1 cellular context compared by ENCODE assay signal in the genomic region with DNA sequence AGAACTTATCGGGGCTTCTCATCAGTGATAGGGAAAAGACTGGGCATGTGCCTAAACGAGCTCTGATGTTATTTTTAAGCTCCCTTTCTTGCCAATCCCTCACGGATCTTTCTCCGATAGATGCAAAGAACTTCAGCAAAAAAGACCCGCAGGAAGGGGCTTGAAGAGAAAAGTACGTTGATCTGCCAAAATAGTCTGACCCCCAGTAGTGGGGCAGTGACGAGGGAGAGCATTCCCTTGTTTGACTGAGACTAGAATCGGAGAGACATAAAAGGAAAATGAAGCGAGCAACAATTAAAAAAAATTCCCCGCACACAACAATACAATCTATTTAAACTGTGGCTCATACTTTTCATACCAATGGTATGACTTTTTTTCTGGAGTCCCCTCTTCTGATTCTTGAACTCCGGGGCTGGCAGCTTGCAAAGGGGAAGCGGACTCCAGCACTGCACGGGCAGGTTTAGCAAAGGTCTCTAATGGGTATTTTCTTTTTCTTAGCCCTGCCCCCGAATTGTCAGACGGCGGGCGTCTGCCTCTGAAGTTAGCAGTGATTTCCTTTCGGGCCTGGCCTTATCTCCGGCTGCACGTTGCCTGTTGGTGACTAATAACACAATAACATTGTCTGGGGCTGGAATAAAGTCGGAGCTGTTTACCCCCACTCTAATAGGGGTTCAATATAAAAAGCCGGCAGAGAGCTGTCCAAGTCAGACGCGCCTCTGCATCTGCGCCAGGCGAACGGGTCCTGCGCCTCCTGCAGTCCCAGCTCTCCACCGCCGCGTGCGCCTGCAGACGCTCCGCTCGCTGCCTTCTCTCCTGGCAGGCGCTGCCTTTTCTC.
TF ChIP-seq lines count a peak whose summit lies in the region.

A gene (plus strand): TSS at position 707 of the 835 bp plus-strand sequence. CDS start 269 bp downstream, outside the sequence.

TF ChIP-seq in GM12878, 131 proteins besides CTCF, POLR2A, EP300 and RAD21 (continued from another document and continues in another):
- TF ChIP-seq, protein P1, sequence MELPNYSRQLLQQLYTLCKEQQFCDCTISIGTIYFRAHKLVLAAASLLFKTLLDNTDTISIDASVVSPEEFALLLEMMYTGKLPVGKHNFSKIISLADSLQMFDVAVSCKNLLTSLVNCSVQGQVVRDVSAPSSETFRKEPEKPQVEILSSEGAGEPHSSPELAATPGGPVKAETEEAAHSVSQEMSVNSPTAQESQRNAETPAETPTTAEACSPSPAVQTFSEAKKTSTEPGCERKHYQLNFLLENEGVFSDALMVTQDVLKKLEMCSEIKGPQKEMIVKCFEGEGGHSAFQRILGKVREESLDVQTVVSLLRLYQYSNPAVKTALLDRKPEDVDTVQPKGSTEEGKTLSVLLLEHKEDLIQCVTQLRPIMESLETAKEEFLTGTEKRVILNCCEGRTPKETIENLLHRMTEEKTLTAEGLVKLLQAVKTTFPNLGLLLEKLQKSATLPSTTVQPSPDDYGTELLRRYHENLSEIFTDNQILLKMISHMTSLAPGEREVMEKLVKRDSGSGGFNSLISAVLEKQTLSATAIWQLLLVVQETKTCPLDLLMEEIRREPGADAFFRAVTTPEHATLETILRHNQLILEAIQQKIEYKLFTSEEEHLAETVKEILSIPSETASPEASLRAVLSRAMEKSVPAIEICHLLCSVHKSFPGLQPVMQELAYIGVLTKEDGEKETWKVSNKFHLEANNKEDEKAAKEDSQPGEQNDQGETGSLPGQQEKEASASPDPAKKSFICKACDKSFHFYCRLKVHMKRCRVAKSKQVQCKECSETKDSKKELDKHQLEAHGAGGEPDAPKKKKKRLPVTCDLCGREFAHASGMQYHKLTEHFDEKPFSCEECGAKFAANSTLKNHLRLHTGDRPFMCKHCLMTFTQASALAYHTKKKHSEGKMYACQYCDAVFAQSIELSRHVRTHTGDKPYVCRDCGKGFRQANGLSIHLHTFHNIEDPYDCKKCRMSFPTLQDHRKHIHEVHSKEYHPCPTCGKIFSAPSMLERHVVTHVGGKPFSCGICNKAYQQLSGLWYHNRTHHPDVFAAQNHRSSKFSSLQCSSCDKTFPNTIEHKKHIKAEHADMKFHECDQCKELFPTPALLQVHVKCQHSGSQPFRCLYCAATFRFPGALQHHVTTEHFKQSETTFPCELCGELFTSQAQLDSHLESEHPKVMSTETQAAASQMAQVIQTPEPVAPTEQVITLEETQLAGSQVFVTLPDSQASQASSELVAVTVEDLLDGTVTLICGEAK (IDR thresholded peaks at IDR 0.05; ENCODE audit: borderline replicate concordance) = no peak
- no peak for TF ChIP-seq CHD4 (IDR thresholded peaks at IDR 0.05)
- TF ChIP-seq, protein P2, sequence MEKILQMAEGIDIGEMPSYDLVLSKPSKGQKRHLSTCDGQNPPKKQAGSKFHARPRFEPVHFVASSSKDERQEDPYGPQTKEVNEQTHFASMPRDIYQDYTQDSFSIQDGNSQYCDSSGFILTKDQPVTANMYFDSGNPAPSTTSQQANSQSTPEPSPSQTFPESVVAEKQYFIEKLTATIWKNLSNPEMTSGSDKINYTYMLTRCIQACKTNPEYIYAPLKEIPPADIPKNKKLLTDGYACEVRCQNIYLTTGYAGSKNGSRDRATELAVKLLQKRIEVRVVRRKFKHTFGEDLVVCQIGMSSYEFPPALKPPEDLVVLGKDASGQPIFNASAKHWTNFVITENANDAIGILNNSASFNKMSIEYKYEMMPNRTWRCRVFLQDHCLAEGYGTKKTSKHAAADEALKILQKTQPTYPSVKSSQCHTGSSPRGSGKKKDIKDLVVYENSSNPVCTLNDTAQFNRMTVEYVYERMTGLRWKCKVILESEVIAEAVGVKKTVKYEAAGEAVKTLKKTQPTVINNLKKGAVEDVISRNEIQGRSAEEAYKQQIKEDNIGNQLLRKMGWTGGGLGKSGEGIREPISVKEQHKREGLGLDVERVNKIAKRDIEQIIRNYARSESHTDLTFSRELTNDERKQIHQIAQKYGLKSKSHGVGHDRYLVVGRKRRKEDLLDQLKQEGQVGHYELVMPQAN (conservative IDR thresholded peaks at IDR 0.05) = peak; percentile 58
- TF ChIP-seq IKZF1 (conservative IDR thresholded peaks at IDR 0.05) = peak; percentile 77
- peak; percentile 41; the same call in 1 of the 2 replicates for TF ChIP-seq SMC3 (IDR thresholded peaks at IDR 0.05; ENCODE audit: borderline replicate concordance, low read length)
- TF ChIP-seq TCF12 (IDR thresholded peaks at IDR 0.05; ENCODE audit: low read depth, low read length) = no peak
- no peak for TF ChIP-seq RB1 (IDR thresholded peaks at IDR 0.05; ENCODE audit: borderline replicate concordance)
- TF ChIP-seq TCF3 (IDR thresholded peaks at IDR 0.05; ENCODE audit: borderline replicate concordance, insufficient read depth, low read depth, low read length) = no peak
- no peak for TF ChIP-seq CHD1 (IDR thresholded peaks at IDR 0.05; ENCODE audit: low read depth, low read length)
- TF ChIP-seq PAX5 (IDR thresholded peaks at IDR 0.05; ENCODE audit: borderline replicate concordance, low read depth, low read length) = peak; percentile 48; the same call in 1 of the 2 replicates
- TF ChIP-seq NR2F1 (conservative IDR thresholded peaks at IDR 0.05) = no peak
- peak; percentile 43; the same call in 1 of the 2 replicates for TF ChIP-seq YY1 (IDR thresholded peaks at IDR 0.05; ENCODE audit: low read depth, low read length)
- TF ChIP-seq RUNX3 (IDR thresholded peaks at IDR 0.05; ENCODE audit: low read length) = peak; percentile 35; the same call in 1 of the 2 replicates
- TF ChIP-seq IRF4 (IDR thresholded peaks at IDR 0.05; ENCODE audit: low read depth, low read length) = peak; percentile 42; the same call in 1 of the 2 replicates
- no peak for TF ChIP-seq CEBPB (IDR thresholded peaks at IDR 0.05; ENCODE audit: borderline replicate concordance in 1 of 2, low read depth in 2 of 2, low read length in 2 of 2)
- no peak for TF ChIP-seq MEF2B (IDR thresholded peaks at IDR 0.05; ENCODE audit: partially characterized antibody, poor library complexity, severe bottlenecking)
- no peak for TF ChIP-seq STAT3 (IDR thresholded peaks at IDR 0.05; ENCODE audit: low read depth, low read length)
- TF ChIP-seq KDM1A (IDR thresholded peaks at IDR 0.05; ENCODE audit: borderline replicate concordance) = no peak
- TF ChIP-seq, protein P3, sequence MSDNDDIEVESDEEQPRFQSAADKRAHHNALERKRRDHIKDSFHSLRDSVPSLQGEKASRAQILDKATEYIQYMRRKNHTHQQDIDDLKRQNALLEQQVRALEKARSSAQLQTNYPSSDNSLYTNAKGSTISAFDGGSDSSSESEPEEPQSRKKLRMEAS (IDR thresholded peaks at IDR 0.05; ENCODE audit: low read depth, low read length) = peak; percentile 56; the same call in 1 of the 2 replicates
- TF ChIP-seq, protein P4, sequence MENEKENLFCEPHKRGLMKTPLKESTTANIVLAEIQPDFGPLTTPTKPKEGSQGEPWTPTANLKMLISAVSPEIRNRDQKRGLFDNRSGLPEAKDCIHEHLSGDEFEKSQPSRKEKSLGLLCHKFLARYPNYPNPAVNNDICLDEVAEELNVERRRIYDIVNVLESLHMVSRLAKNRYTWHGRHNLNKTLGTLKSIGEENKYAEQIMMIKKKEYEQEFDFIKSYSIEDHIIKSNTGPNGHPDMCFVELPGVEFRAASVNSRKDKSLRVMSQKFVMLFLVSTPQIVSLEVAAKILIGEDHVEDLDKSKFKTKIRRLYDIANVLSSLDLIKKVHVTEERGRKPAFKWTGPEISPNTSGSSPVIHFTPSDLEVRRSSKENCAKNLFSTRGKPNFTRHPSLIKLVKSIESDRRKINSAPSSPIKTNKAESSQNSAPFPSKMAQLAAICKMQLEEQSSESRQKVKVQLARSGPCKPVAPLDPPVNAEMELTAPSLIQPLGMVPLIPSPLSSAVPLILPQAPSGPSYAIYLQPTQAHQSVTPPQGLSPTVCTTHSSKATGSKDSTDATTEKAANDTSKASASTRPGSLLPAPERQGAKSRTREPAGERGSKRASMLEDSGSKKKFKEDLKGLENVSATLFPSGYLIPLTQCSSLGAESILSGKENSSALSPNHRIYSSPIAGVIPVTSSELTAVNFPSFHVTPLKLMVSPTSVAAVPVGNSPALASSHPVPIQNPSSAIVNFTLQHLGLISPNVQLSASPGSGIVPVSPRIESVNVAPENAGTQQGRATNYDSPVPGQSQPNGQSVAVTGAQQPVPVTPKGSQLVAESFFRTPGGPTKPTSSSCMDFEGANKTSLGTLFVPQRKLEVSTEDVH (IDR thresholded peaks at IDR 0.05; ENCODE audit: low read depth, partially characterized antibody) = no peak
- TF ChIP-seq POLR2AphosphoS5 (IDR thresholded peaks at IDR 0.05; ENCODE audit: low read length) = 0 out of 2 replicates have a peak, but pooled peaks have one; percentile 51
- no peak for TF ChIP-seq FOXK2 (IDR thresholded peaks at IDR 0.05)
- peak; percentile 27; the same call in 1 of the 2 replicates for TF ChIP-seq MTA2 (IDR thresholded peaks at IDR 0.05; ENCODE audit: low read depth)
- TF ChIP-seq, protein P5, sequence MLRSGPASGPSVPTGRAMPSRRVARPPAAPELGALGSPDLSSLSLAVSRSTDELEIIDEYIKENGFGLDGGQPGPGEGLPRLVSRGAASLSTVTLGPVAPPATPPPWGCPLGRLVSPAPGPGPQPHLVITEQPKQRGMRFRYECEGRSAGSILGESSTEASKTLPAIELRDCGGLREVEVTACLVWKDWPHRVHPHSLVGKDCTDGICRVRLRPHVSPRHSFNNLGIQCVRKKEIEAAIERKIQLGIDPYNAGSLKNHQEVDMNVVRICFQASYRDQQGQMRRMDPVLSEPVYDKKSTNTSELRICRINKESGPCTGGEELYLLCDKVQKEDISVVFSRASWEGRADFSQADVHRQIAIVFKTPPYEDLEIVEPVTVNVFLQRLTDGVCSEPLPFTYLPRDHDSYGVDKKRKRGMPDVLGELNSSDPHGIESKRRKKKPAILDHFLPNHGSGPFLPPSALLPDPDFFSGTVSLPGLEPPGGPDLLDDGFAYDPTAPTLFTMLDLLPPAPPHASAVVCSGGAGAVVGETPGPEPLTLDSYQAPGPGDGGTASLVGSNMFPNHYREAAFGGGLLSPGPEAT (IDR thresholded peaks at IDR 0.05; ENCODE audit: low read depth) = peak; percentile 33; the same call in 1 of the 2 replicates
- TF ChIP-seq, protein P6, sequence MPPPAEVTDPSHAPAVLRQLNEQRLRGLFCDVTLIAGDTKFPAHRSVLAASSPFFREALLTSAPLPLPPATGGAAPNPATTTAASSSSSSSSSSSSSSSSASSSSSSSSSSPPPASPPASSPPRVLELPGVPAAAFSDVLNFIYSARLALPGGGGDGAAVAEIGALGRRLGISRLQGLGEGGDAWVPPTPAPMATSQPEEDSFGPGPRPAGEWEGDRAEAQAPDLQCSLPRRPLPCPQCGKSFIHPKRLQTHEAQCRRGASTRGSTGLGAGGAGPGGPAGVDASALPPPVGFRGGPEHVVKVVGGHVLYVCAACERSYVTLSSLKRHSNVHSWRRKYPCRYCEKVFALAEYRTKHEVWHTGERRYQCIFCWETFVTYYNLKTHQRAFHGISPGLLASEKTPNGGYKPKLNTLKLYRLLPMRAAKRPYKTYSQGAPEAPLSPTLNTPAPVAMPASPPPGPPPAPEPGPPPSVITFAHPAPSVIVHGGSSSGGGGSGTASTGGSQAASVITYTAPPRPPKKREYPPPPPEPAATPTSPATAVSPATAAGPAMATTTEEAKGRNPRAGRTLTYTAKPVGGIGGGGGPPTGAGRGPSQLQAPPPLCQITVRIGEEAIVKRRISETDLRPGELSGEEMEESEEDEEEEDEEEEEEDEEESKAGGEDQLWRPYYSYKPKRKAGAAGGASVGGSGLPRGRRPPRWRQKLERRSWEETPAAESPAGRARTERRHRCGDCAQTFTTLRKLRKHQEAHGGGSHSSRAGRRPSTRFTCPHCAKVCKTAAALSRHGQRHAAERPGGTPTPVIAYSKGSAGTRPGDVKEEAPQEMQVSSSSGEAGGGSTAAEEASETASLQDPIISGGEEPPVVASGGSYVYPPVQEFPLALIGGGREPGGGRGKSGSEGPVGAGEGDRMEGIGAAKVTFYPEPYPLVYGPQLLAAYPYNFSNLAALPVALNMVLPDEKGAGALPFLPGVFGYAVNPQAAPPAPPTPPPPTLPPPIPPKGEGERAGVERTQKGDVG (CRISPR knock-in tag; IDR thresholded peaks at IDR 0.05) = no peak
- TF ChIP-seq MTA3 (IDR thresholded peaks at IDR 0.05; ENCODE audit: borderline replicate concordance, low read length) = no peak
- peak; percentile 45; the same call in 1 of the 2 replicates for TF ChIP-seq SPI1 (IDR thresholded peaks at IDR 0.05; ENCODE audit: borderline replicate concordance, insufficient read depth, low read depth, low read length)
- TF ChIP-seq, protein P7, sequence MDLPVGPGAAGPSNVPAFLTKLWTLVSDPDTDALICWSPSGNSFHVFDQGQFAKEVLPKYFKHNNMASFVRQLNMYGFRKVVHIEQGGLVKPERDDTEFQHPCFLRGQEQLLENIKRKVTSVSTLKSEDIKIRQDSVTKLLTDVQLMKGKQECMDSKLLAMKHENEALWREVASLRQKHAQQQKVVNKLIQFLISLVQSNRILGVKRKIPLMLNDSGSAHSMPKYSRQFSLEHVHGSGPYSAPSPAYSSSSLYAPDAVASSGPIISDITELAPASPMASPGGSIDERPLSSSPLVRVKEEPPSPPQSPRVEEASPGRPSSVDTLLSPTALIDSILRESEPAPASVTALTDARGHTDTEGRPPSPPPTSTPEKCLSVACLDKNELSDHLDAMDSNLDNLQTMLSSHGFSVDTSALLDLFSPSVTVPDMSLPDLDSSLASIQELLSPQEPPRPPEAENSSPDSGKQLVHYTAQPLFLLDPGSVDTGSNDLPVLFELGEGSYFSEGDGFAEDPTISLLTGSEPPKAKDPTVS (IDR thresholded peaks at IDR 0.05; ENCODE audit: low read depth, low read length) = no peak
- no peak for TF ChIP-seq ZBED1 (IDR thresholded peaks at IDR 0.05; ENCODE audit: borderline replicate concordance)
- no peak for TF ChIP-seq POU2F2 (IDR thresholded peaks at IDR 0.05; ENCODE audit: borderline replicate concordance, low read depth, low read length)
- TF ChIP-seq PAX8 (IDR thresholded peaks at IDR 0.05) = no peak
- TF ChIP-seq CBX3 (IDR thresholded peaks at IDR 0.05; ENCODE audit: borderline replicate concordance, low read depth) = no peak
- peak; percentile 61; the same call in 1 of the 2 replicates for TF ChIP-seq SMARCA5 (IDR thresholded peaks at IDR 0.05)
- TF ChIP-seq ZNF24 (IDR thresholded peaks at IDR 0.05) = no peak
- peak; percentile 50 to 58 for TF ChIP-seq IKZF2 (IDR thresholded peaks at IDR 0.05)
- no peak for TF ChIP-seq SIN3A (IDR thresholded peaks at IDR 0.05; ENCODE audit: low read depth, low read length)
- TF ChIP-seq, protein P8, sequence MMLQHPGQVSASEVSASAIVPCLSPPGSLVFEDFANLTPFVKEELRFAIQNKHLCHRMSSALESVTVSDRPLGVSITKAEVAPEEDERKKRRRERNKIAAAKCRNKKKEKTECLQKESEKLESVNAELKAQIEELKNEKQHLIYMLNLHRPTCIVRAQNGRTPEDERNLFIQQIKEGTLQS (IDR thresholded peaks at IDR 0.05; ENCODE audit: borderline replicate concordance, extremely low read depth, low read depth, low read length) = no peak
- no peak for TF ChIP-seq ZNF274 (IDR thresholded peaks at IDR 0.05; ENCODE audit: insufficient read depth, insufficient read length)
- no peak for TF ChIP-seq MYC (IDR thresholded peaks at IDR 0.05; ENCODE audit: insufficient read depth, insufficient read length, insufficient replicate concordance, low read length, severe bottlenecking)
